ENCODE assay signal across 8 cellular contexts in genomic region chr19:35000647-35001501, GRCh38. TPM values are rescaled to one million over a fixed set of nuclear protein-coding genes. Genes with fewer than 3 reads are reported as not detected.
DNase-seq lines count a peak whose midpoint lies in the region; ATAC-seq lines count a peak whose summit lies in the region.

No MANE protein-coding gene starts in this region.

- CTCF ChIA-PET in activated CD4-positive, alpha-beta T cell treated with anti-CD3 and anti-CD28 coated beads, Interleukin-2, amount 10 ng/mL, durations not matched to agents 7 days and 5 days (lab: Charles Lee): interaction anchor here (0.6 to 4.4 kb wide), 5 partner anchors 12 to 89 kb away, joined by 3 to 18 read pairs (median 7); no protein-coding TSS in a partner anchor

- H3K4me3 Mint-ChIP-seq in activated CD4-positive, alpha-beta T cell treated with anti-CD3 and anti-CD28 coated beads, Interleukin-2, amount 10 ng/mL, durations not matched to agents 7 days and 5 days: peak overlapping the region; percentile 94

- H3K9me3 Mint-ChIP-seq in activated CD4-positive, alpha-beta T cell treated with anti-CD3 and anti-CD28 coated beads, Interleukin-2, amount 10 ng/mL, durations not matched to agents 7 days and 5 days: no peaks in the 10 kb centered on the region

- no peaks in the 10 kb centered on the region for H3K27me3 Mint-ChIP-seq in activated CD4-positive, alpha-beta T cell treated with anti-CD3 and anti-CD28 coated beads, Interleukin-2, amount 10 ng/mL, durations not matched to agents 7 days and 5 days

- intact Hi-C loops in Right ventricle myocardium inferior (cut with DNase I) (no loop called here), cardiac septum (cut with DNase I) (no loop called here)

- DNase-seq in Right ventricle myocardium inferior (ENCODE audit: missing footprints) (peak; percentile 71), cardiac septum (ENCODE audit: low spot score) (no peak), NCI-H1694 treated with DMSO at 0.1 percent for 48 hours (lab: John Stamatoyannopoulos, UW) (peak; percentile 44), mesenteric fat pad (ENCODE audit: low spot score) (peak; percentile 88)
- DNase-seq in activated CD4-positive, alpha-beta T cell treated with anti-CD3 and anti-CD28 coated beads, Interleukin-2, amount 10 ng/mL, durations not matched to agents 7 days and 5 days: peak; percentile 66
- DNase-seq in effector CD4-positive, alpha-beta T cell: peak; percentile 69
- peak; percentile 67 for DNase-seq in stimulated activated naive CD4-positive, alpha-beta T cell treated with Interleukin-2 at 50 U/mL for 16 hours (lab: John Stamatoyannopoulos, UW)

- POLR2A ChIA-PET in activated CD4-positive, alpha-beta T cell treated with anti-CD3 and anti-CD28 coated beads, Interleukin-2, amount 10 ng/mL, durations not matched to agents 7 days and 5 days (lab: Charles Lee): interaction anchor here (1.2 kb wide), 1 partner anchor 11 kb away, joined by 3 read pairs; no protein-coding TSS in a partner anchor

- H3K27ac Mint-ChIP-seq in activated CD4-positive, alpha-beta T cell treated with anti-CD3 and anti-CD28 coated beads, Interleukin-2, amount 10 ng/mL, durations not matched to agents 7 days and 5 days: peak overlapping the region; percentile 98

- H3K4me1 Mint-ChIP-seq in activated CD4-positive, alpha-beta T cell treated with anti-CD3 and anti-CD28 coated beads, Interleukin-2, amount 10 ng/mL, durations not matched to agents 7 days and 5 days: peaks cover 75% of the 10 kb centered on the region

- no peak for ATAC-seq in Right ventricle myocardium inferior
- no peak for ATAC-seq in GM18858 (IDR thresholded peaks at IDR 0.05; ENCODE audit: unreplicated experiment)

- peaks cover 31% of the 10 kb centered on the region for H3K36me3 Mint-ChIP-seq in activated CD4-positive, alpha-beta T cell treated with anti-CD3 and anti-CD28 coated beads, Interleukin-2, amount 10 ng/mL, durations not matched to agents 7 days and 5 days (ENCODE audit: low read depth)

RNA-seq across cellular contexts. Expression of gene GRAMD1A, which starts 0.8 kb away (rescaled TPM):
- total RNA-seq in Right ventricle myocardium inferior: 25.8 TPM
- total RNA-seq in cardiac septum: 38.3 TPM
- 100 to 1,000 TPM; 106 to 114 TPM for total RNA-seq in activated CD4-positive, alpha-beta T cell treated with anti-CD3 and anti-CD28 coated beads, Interleukin-2, amount 10 ng/mL, durations not matched to agents 7 days and 5 days
- 76.8 TPM for total RNA-seq in mesenteric fat pad

RNA-seq across cellular contexts. Expression of gene SCN1B, which starts 29.4 kb away (rescaled TPM):
- total RNA-seq in Right ventricle myocardium inferior (44.3 TPM), cardiac septum (58.7 TPM), mesenteric fat pad (17.3 TPM)
- total RNA-seq in activated CD4-positive, alpha-beta T cell treated with anti-CD3 and anti-CD28 coated beads, Interleukin-2, amount 10 ng/mL, durations not matched to agents 7 days and 5 days: under 1 TPM; 0.50 to 0.97 TPM

RNA-seq across cellular contexts. Expression of gene ZNF792, which starts 36.8 kb away (rescaled TPM):
- 3.0 TPM for total RNA-seq in Right ventricle myocardium inferior
- 4.0 TPM for total RNA-seq in cardiac septum
- 10 to 100 TPM; 14.8 to 15.3 TPM for total RNA-seq in activated CD4-positive, alpha-beta T cell treated with anti-CD3 and anti-CD28 coated beads, Interleukin-2, amount 10 ng/mL, durations not matched to agents 7 days and 5 days
- total RNA-seq in mesenteric fat pad: 7.5 TPM

RNA-seq across cellular contexts. Expression of gene HPN, which starts 40.6 kb away (rescaled TPM):
- total RNA-seq in Right ventricle myocardium inferior (5.5 TPM), cardiac septum (4.9 TPM), mesenteric fat pad (1.4 TPM)
- not detected for total RNA-seq in activated CD4-positive, alpha-beta T cell treated with anti-CD3 and anti-CD28 coated beads, Interleukin-2, amount 10 ng/mL, durations not matched to agents 7 days and 5 days
